ENCODE assay signal across 25 cellular contexts in the genomic region with DNA sequence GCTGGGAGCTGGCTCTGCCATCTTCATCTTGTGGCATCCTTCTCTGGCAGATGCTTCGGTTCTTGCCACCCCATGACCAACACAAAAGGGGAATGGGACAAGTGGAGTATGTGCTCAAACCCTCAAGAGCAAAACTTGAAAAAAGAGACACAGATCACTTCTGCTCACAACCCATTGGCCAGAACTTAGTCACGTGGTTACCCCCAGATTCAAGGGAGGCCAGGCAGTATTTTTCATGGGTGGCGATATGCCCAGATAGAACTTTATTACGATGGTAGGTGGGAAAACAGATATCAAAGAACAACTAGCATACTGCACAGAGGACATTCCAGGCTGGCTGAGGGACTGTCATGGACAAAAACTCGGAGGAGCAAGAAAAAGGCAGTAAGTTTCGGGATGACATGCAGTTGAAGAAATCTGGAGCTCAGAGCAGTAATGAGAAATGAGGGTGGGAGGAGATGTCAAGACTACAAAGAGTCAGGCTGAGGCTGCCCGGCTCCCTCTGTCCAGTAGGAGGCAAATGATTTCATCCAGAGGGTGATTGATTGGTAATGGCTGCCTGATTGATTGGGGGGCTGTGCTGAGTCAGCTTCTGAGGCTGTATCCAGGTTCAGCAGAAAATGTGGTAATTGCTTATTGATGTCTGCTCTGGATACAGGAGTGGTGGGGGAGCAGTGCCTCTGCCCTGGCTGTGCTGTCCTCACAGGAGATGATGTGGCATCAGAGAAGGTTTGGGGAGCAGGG. TPM values are rescaled to one million over a fixed set of nuclear protein-coding genes. Genes with fewer than 3 reads are reported as not detected.
A peak's percentile ranks its signal among the peaks of the same experiment; 100 is the strongest.
DNase-seq lines count a peak whose midpoint lies in the region; ATAC-seq, FAIRE-seq and TF ChIP-seq lines count a peak whose summit lies in the region.
"Had no signal": no experiment of that assay in that cellular context is flagged by ENCODE, and none has a peak within 500 bp of the region (broad histone marks: within the 10 kb centered on the region; RNA-seq: fewer than 3 reads in every experiment).

No MANE protein-coding gene starts in this region.

- H3K4me1 Mint-ChIP-seq in progenitor cell of endocrine pancreas (ENCODE audit: low read depth) = peaks cover 16% of the 10 kb centered on the region
- H3K4me1 Mint-ChIP-seq: activated naive CD8-positive, alpha-beta T cell treated with anti-CD3 and anti-CD28 coated beads, Interleukin-2, amount 50 U/mL, for 24 hours; CD8-positive, alpha-beta memory T cell had no signal

- H3K4me1 ChIP-seq in HCT116 (ENCODE audit: control insufficient read depth in 1 of 2, insufficient read depth in 2 of 2, low read length in 2 of 2) (peaks cover 0 to 8% of the 10 kb centered on the region in 2 experiments; a peak in 1 of 4 replicates), endothelial cell of umbilical vein (ENCODE audit: control insufficient read depth, extremely low read depth, insufficient read depth, low read length) (peaks cover 37% of the 10 kb centered on the region)
- H3K4me1 ChIP-seq: stomach, tibial nerve had no signal

- H3K27ac ChIP-seq in HCT116 (ENCODE audit: low read depth, low read length) (no peak overlapping the region), WERI-Rb-1 (no peak overlapping the region), endothelial cell of umbilical vein (ENCODE audit: insufficient read depth, low read depth, low read length) (no peak overlapping the region)
- H3K27ac ChIP-seq: ovary, stomach, tibial nerve had no signal

- H3K9ac ChIP-seq in HCT116 (ENCODE audit: low read length) (no peak overlapping the region), endothelial cell of umbilical vein (replicated peaks; ENCODE audit: extremely low read depth, insufficient read depth, low read length) (no peak overlapping the region)

- no peak for FAIRE-seq in endothelial cell of umbilical vein (lab: Jason Lieb, UNC)
- FAIRE-seq: bronchial epithelial cell, keratinocyte had no signal

- H3K27me3 ChIP-seq in HCT116 (ENCODE audit: insufficient read depth, low read length) (no peaks in the 10 kb centered on the region), WERI-Rb-1 (ENCODE audit: insufficient read depth, low read depth, severe bottlenecking) (no peaks in the 10 kb centered on the region), endothelial cell of umbilical vein (ENCODE audit: control insufficient read depth in 2 of 2, insufficient read depth in 2 of 2, low read length in 2 of 2) (no peaks in the 10 kb centered on the region)
- H3K27me3 ChIP-seq: ovary, tibial nerve had no signal

- H2AFZ ChIP-seq in HCT116 (ENCODE audit: low read depth, low read length, poor library complexity, severe bottlenecking) (no peak overlapping the region), endothelial cell of umbilical vein (ENCODE audit: low read depth, low read length) (no peak overlapping the region)

- H3K27ac Mint-ChIP-seq in progenitor cell of endocrine pancreas = no peak overlapping the region
- H3K27ac Mint-ChIP-seq: activated CD8-positive, alpha-beta T cell treated with anti-CD3 and anti-CD28 coated beads for 36 hours; activated naive CD8-positive, alpha-beta T cell treated with anti-CD3 and anti-CD28 coated beads, Interleukin-2, amount 50 U/mL, for 24 hours; CD8-positive, alpha-beta memory T cell had no signal

- dilution Hi-C loops in endothelial cell of umbilical vein (cut with MboI; ENCODE audit: extremely low pct_ligation_motif_present, low sequenced_read_pairs) = no loop called here

- no peak overlapping the region for H3K4me3 Mint-ChIP-seq in progenitor cell of endocrine pancreas (ENCODE audit: low read depth)
- H3K4me3 Mint-ChIP-seq: activated CD8-positive, alpha-beta T cell treated with anti-CD3 and anti-CD28 coated beads for 36 hours; activated naive CD8-positive, alpha-beta T cell treated with anti-CD3 and anti-CD28 coated beads, Interleukin-2, amount 50 U/mL, for 24 hours; CD8-positive, alpha-beta memory T cell; IgD-negative memory B cell had no signal

- no peaks in the 10 kb centered on the region for H3K79me2 ChIP-seq in HCT116 (ENCODE audit: insufficient read depth, low read length)
- H3K79me2 ChIP-seq in endothelial cell of umbilical vein (ENCODE audit: control insufficient read depth, insufficient read depth, low read length) = peaks cover 26% of the 10 kb centered on the region

- no peak overlapping the region for H3K4me3 ChIP-seq in HCT116 (replicated peaks in 1 of 2; ENCODE audit: low read depth in 1 of 2, low read length in 2 of 2)
- no peak overlapping the region for H3K4me3 ChIP-seq in WERI-Rb-1 (ENCODE audit: low read depth, low read length)
- no peak overlapping the region for H3K4me3 ChIP-seq in endothelial cell of umbilical vein (replicated peaks in 1 of 3; ENCODE audit: insufficient read depth in 1 of 3, low read depth in 1 of 3, low read length in 3 of 3)
- H3K4me3 ChIP-seq: lung, ovary, stomach, tibial nerve had no signal

- no peak for TF ChIP-seq RAD21 in HCT116 (IDR thresholded peaks at IDR 0.05; ENCODE audit: low read depth)

- POLR2A ChIA-PET in HCT116 (lab: Charles Lee) = no interaction called here
- POLR2A ChIA-PET in endothelial cell of umbilical vein (lab: Charles Lee) = no interaction called here

- H3K4me2 ChIP-seq in HCT116 (ENCODE audit: low read length) = no peak overlapping the region
- H3K4me2 ChIP-seq in endothelial cell of umbilical vein (ENCODE audit: insufficient read depth, low read length) = no peak overlapping the region

- CTCF ChIA-PET in HCT116 (lab: Charles Lee) (interaction anchor here (1.0 kb wide), 1 partner anchor 87 kb away, joined by 3 read pairs; no protein-coding TSS in a partner anchor), endothelial cell of umbilical vein (lab: Charles Lee) (interaction anchor here (0.6 to 1.6 kb wide), 8 partner anchors 22 to 88 kb away, joined by 3 to 5 read pairs (median 3); no protein-coding TSS in a partner anchor)

- H3K27me3 Mint-ChIP-seq in progenitor cell of endocrine pancreas = peaks cover 36% of the 10 kb centered on the region

- TF ChIP-seq CTCF in HCT116 (IDR thresholded peaks at IDR 0.05 in 2 of 3, conservative IDR thresholded peaks at IDR 0.05 in 1 of 3; ENCODE audit: borderline replicate concordance in 1 of 3, insufficient read depth in 1 of 3, low read depth in 2 of 3, low read length in 2 of 3) (peak in 2 of 3 experiments; percentile 14 to 39; a peak in 2 of 6 replicates), WERI-Rb-1 (IDR thresholded peaks at IDR 0.05; ENCODE audit: low read depth, low read length) (peak; percentile 43), endothelial cell of umbilical vein (IDR thresholded peaks at IDR 0.05; ENCODE audit: extremely low read depth in 1 of 2, insufficient read depth in 1 of 2, low read depth in 1 of 2, low read length in 2 of 2) (peak; percentile 6 to 13), progenitor cell of endocrine pancreas (IDR thresholded peaks at IDR 0.05; ENCODE audit: unreplicated experiment) (peak; percentile 46)

- ATAC-seq in HCT116 (peak; percentile 69), GM21390 (IDR thresholded peaks at IDR 0.05; ENCODE audit: unreplicated experiment) (no peak)
- ATAC-seq: activated CD8-positive, alpha-beta T cell treated with anti-CD3 and anti-CD28 coated beads for 36 hours; activated naive CD8-positive, alpha-beta T cell treated with anti-CD3 and anti-CD28 coated beads, Interleukin-2, amount 50 U/mL, for 24 hours had no signal

- H3K36me3 ChIP-seq in HCT116 (ENCODE audit: control insufficient read depth in 1 of 2, insufficient read depth in 2 of 2, low read length in 2 of 2) (no peaks in the 10 kb centered on the region), WERI-Rb-1 (peaks cover 12% of the 10 kb centered on the region), endothelial cell of umbilical vein (ENCODE audit: control insufficient read depth in 2 of 2, extremely low read depth in 1 of 2, insufficient read depth in 2 of 2, low read length in 2 of 2) (no peaks in the 10 kb centered on the region)
- H3K36me3 ChIP-seq: ovary, stomach, tibial nerve had no signal

- H3K9me2 ChIP-seq in HCT116 (ENCODE audit: insufficient read depth) = no peaks in the 10 kb centered on the region

- no TSS peak for BruUV-seq in HCT116 (replicated peaks; lab: Mats Ljungman, UMichigan)
- no TSS peak for BruUV-seq in endothelial cell of umbilical vein (replicated peaks; lab: Mats Ljungman, UMichigan)

- H3K9me1 ChIP-seq in endothelial cell of umbilical vein (replicated peaks; ENCODE audit: control insufficient read depth, extremely low read depth, insufficient read depth, low read length) = no peaks in the 10 kb centered on the region

- no peaks in the 10 kb centered on the region for H3K9me3 ChIP-seq in HCT116 (ENCODE audit: control insufficient read depth in 1 of 2, insufficient read depth in 1 of 2, low read depth in 1 of 2, low read length in 2 of 2)
- H3K9me3 ChIP-seq in WERI-Rb-1 (ENCODE audit: severe bottlenecking) = no peaks in the 10 kb centered on the region
- H3K9me3 ChIP-seq in endothelial cell of umbilical vein (replicated peaks; ENCODE audit: control insufficient read depth, insufficient read depth, low read length) = no peaks in the 10 kb centered on the region
- H3K9me3 ChIP-seq: ovary, stomach, tibial nerve had no signal

- TF ChIP-seq POLR2A in HCT116 (IDR thresholded peaks at IDR 0.05; ENCODE audit: borderline replicate concordance, extremely low read depth, insufficient read depth, insufficient read length) (no peak), endothelial cell of umbilical vein (IDR thresholded peaks at IDR 0.05; ENCODE audit: low read depth, low read length) (no peak)

- RAD21 ChIA-PET in HCT116 (lab: Charles Lee; ENCODE audit: low non-redundant PET in 1 of 2, low total read pairs in 2 of 2, uncharacterized antibody in 2 of 2, unreplicated experiment in 2 of 2) = no interaction called here

- DNase-seq in HCT116 (ENCODE audit: low read depth, low spot score) = no peak
- no peak for DNase-seq in WERI-Rb-1
- no peak for DNase-seq in endothelial cell of umbilical vein (ENCODE audit: low read depth, low spot score)
- peak; percentile 18 for DNase-seq in progenitor cell of endocrine pancreas (ENCODE audit: low spot score, unreplicated experiment)
- DNase-seq in cardiac septum (ENCODE audit: low spot score) = no peak
- DNase-seq in middle frontal gyrus (ENCODE audit: extremely low spot score, low spot score) = no peak
- DNase-seq in activated CD4-positive, CD25-positive, alpha-beta regulatory T cell treated with anti-CD3 and anti-CD28 coated beads, Interleukin-2, amount 50 U/mL, for 72 hours = no peak
- DNase-seq: activated CD4-positive, CD25-positive, alpha-beta regulatory T cell; activated CD8-positive, alpha-beta T cell treated with anti-CD3 and anti-CD28 coated beads for 36 hours; activated gamma-delta T cell; activated naive CD8-positive, alpha-beta T cell treated with anti-CD3 and anti-CD28 coated beads, Interleukin-2, amount 50 U/mL, for 24 hours; CD8-positive, alpha-beta memory T cell; foreskin fibroblast; GF-D8; hippocampal formation; NCI-H2171; ovary; stomach; T1000 had no signal

- no peaks in the 10 kb centered on the region for H3K9me3 Mint-ChIP-seq in progenitor cell of endocrine pancreas (ENCODE audit: low read depth)
- H3K9me3 Mint-ChIP-seq: activated CD8-positive, alpha-beta T cell treated with anti-CD3 and anti-CD28 coated beads for 36 hours; activated naive CD8-positive, alpha-beta T cell treated with anti-CD3 and anti-CD28 coated beads, Interleukin-2, amount 50 U/mL, for 24 hours; CD8-positive, alpha-beta memory T cell; IgD-negative memory B cell had no signal

- H3K36me3 Mint-ChIP-seq in progenitor cell of endocrine pancreas (ENCODE audit: insufficient read depth) = no peaks in the 10 kb centered on the region
- H3K36me3 Mint-ChIP-seq: CD8-positive, alpha-beta memory T cell had no signal

- H4K20me1 ChIP-seq in HCT116 (ENCODE audit: insufficient read depth) = no peaks in the 10 kb centered on the region
- no peaks in the 10 kb centered on the region for H4K20me1 ChIP-seq in endothelial cell of umbilical vein (replicated peaks; ENCODE audit: control insufficient read depth, extremely low read depth, insufficient read depth, low read length)

- intact Hi-C loops in HCT116 (cut with micrococcal nuclease) (no loop called here), endothelial cell of umbilical vein (cut with micrococcal nuclease) (loop anchor here (5.0 kb wide), 1 partner anchor 35 kb away; no protein-coding TSS in a partner anchor), cardiac septum (cut with DNase I) (no loop called here)

RNA-seq across cellular contexts. Expression of gene COL13A1, which starts 25.3 kb away (rescaled TPM):
- 5.9 TPM for total RNA-seq in HCT116 (2021; ENCODE audit: unreplicated experiment)
- 9.4 and 10.1 TPM in 2 replicates for polyA plus RNA-seq in HCT116 (2012)
- 26.7 and 47.5 TPM in 2 replicates for total RNA-seq in endothelial cell of umbilical vein
- 14.5 and 21.4 TPM in 2 replicates for polyA plus RNA-seq in endothelial cell of umbilical vein
- polyA plus RNA-seq in endothelial cell of umbilical vein (2011; cell fraction: cytosol; rRNA removed) = 33.6 and 39.5 TPM in 2 replicates
- 87.2 and 116 TPM in 2 replicates for polyA plus RNA-seq in endothelial cell of umbilical vein (2011; cell fraction: nucleus; rRNA removed)
- 13.5 and 39.8 TPM in 2 replicates for polyA plus RNA-seq in endothelial cell of umbilical vein (2012)
- 15.4 and 23.6 TPM in 2 replicates for polyA minus RNA-seq in endothelial cell of umbilical vein
- not detected for polyA minus RNA-seq in endothelial cell of umbilical vein (2011; cell fraction: cytosol; rRNA and poly(A)+ RNA removed)
- 29.4 and 33.3 TPM in 2 replicates for polyA minus RNA-seq in endothelial cell of umbilical vein (2011; cell fraction: nucleus; rRNA and poly(A)+ RNA removed)
- total RNA-seq in progenitor cell of endocrine pancreas = 0.43 and 0.47 TPM in 2 replicates
- 9.5 TPM for total RNA-seq in cardiac septum
- total RNA-seq: activated CD8-positive, alpha-beta T cell treated with anti-CD3 and anti-CD28 coated beads for 36 hours; CD8-positive, alpha-beta memory T cell had no signal
- polyA plus RNA-seq: CD8-positive, alpha-beta memory T cell; IgD-negative memory B cell had no signal
